Comparison of ENCODE assay signal across 8 cellular contexts in genomic region chr6:9250852-9251251, GRCh38.
A peak's percentile ranks its signal among the peaks of the same experiment; 100 is the strongest.
DNase-seq lines count a peak whose midpoint lies in the region; TF ChIP-seq lines count a peak whose summit lies in the region.

No MANE protein-coding gene starts in this region.

- CTCF ChIA-PET in activated naive CD4-positive, alpha-beta T cell treated with anti-CD3 and anti-CD28 coated beads, Interleukin-2, amount 10 ng/mL, durations not matched to agents 7 days and 5 days (lab: Charles Lee), result no interaction called here

- WGBS in suprapubic skin, result 36% methylated on average over 9 of the region's 9 CpGs

- no peak overlapping the region for H3K27ac ChIP-seq in suprapubic skin

- H3K27ac Mint-ChIP-seq in activated naive CD4-positive, alpha-beta T cell treated with anti-CD3 and anti-CD28 coated beads, Interleukin-2, amount 10 ng/mL, durations not matched to agents 7 days and 5 days, result no peak overlapping the region

- no peaks in the 10 kb centered on the region for H3K4me1 Mint-ChIP-seq in activated naive CD4-positive, alpha-beta T cell treated with anti-CD3 and anti-CD28 coated beads, Interleukin-2, amount 10 ng/mL, durations not matched to agents 7 days and 5 days

- no peaks in the 10 kb centered on the region for H3K9me3 Mint-ChIP-seq in activated naive CD4-positive, alpha-beta T cell treated with anti-CD3 and anti-CD28 coated beads, Interleukin-2, amount 10 ng/mL, durations not matched to agents 7 days and 5 days

- TF ChIP-seq EP300 in suprapubic skin (IDR thresholded peaks at IDR 0.05), result no peak

- no peaks in the 10 kb centered on the region for H3K9me3 ChIP-seq in suprapubic skin

- TF ChIP-seq POLR2A in suprapubic skin (IDR thresholded peaks at IDR 0.05), result no peak

- no peak overlapping the region for H3K4me3 ChIP-seq in suprapubic skin

- no peaks in the 10 kb centered on the region for H3K27me3 Mint-ChIP-seq in activated naive CD4-positive, alpha-beta T cell treated with anti-CD3 and anti-CD28 coated beads, Interleukin-2, amount 10 ng/mL, durations not matched to agents 7 days and 5 days

- DNase-seq in COLO668 (lab: John Stamatoyannopoulos, UW; ENCODE audit: unreplicated experiment) (peak; percentile 51), HuH-7.5 (ENCODE audit: low spot score) (peak; percentile 9), SHP77 (lab: John Stamatoyannopoulos, UW) (peak; percentile 81 to 92), head of caudate nucleus (peak in 39 of 42 donors; percentile 3 to 72 (median 40)), suprapubic skin (ENCODE audit: low spot score in 2 of 2) (no peak), NK-92 (lab: John Stamatoyannopoulos, UW; ENCODE audit: unreplicated experiment) (no peak), MV-4-11 (lab: John Stamatoyannopoulos, UW) (no peak)
- no peak for DNase-seq in activated naive CD4-positive, alpha-beta T cell treated with anti-CD3 and anti-CD28 coated beads, Interleukin-2, amount 10 ng/mL, durations not matched to agents 7 days and 5 days

- no peaks in the 10 kb centered on the region for H3K36me3 ChIP-seq in suprapubic skin

- H3K4me1 ChIP-seq in suprapubic skin, result no peaks in the 10 kb centered on the region

- intact Hi-C loops in head of caudate nucleus (cut with DNase I), result no loop called here

- H3K4me3 Mint-ChIP-seq in activated naive CD4-positive, alpha-beta T cell treated with anti-CD3 and anti-CD28 coated beads, Interleukin-2, amount 10 ng/mL, durations not matched to agents 7 days and 5 days, result no peak overlapping the region

- no peaks in the 10 kb centered on the region for H3K27me3 ChIP-seq in suprapubic skin

- no peaks in the 10 kb centered on the region for H3K36me3 Mint-ChIP-seq in activated naive CD4-positive, alpha-beta T cell treated with anti-CD3 and anti-CD28 coated beads, Interleukin-2, amount 10 ng/mL, durations not matched to agents 7 days and 5 days

- peak; percentile 26 to 37 for TF ChIP-seq CTCF in suprapubic skin (IDR thresholded peaks at IDR 0.05)

Comparison
In these comparisons a context has a peak if more than half of its experiments do, and no peak if none do; other contexts are left out.
1. DNase-seq: peak in COLO668 (single experiment), HuH-7.5 (single experiment), SHP77 (2 of 2) and head of caudate nucleus (39 of 42); none in suprapubic skin (0 of 2), activated naive CD4-positive, alpha-beta T cell treated with anti-CD3 and anti-CD28 coated beads, Interleukin-2, amount 10 ng/mL, durations not matched to agents 7 days and 5 days (single experiment), NK-92 (single experiment) and MV-4-11 (single experiment).